ENCODE assay signal across 9 cellular contexts in the genomic region with DNA sequence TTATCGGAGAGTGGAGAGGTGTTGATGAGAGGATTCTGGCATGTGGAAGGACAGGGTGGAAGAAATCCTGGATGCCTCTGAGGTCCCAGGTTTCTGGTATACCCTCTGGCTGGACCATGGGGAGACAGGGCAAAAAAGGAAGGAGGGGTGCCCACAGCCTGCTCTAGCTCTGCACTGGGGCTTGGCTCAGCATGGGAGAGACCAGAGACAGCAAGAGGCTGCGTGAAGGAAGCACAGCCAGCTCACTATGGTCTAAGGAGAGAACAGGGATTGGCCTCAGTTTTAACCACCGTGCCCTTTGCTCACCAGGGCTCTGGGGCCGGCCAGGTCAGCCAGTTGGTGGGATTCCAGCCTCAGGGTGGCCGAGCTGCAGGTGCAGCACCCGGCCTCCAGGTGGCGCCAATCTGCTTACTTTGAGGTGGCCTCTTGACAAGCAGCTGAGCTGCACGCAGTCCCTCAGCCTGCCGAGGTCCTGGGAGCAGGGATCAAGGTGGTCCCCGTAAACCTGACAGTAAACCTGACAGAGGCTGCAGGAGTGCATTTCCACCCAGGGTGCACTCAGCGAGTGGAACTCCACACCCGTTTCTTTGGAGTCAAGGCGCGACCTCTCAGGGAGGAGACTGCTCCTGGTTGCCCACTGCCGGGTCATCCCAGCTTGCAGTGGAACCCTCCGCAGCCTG. TPM values are rescaled to one million over a fixed set of nuclear protein-coding genes. Genes with fewer than 3 reads are reported as not detected.
DNase-seq lines count a peak whose midpoint lies in the region; ATAC-seq and TF ChIP-seq lines count a peak whose summit lies in the region.
"Had no signal": no experiment of that assay in that cellular context is flagged by ENCODE, and none has a peak within 500 bp of the region (broad histone marks: within the 10 kb centered on the region; RNA-seq: fewer than 3 reads in every experiment).

No MANE protein-coding gene starts in this region.

- peaks cover 9% of the 10 kb centered on the region for H3K4me1 ChIP-seq in lower lobe of right lung

- ATAC-seq in HG02870 (IDR thresholded peaks at IDR 0.05; ENCODE audit: unreplicated experiment) (peak; percentile 55), lower lobe of right lung (peak; percentile 81 to 86), HG03469 (IDR thresholded peaks at IDR 0.05; ENCODE audit: unreplicated experiment) (no peak)

- intact Hi-C loops in lower lobe of right lung (cut with DNase I): no loop called here

- peak; percentile 74 for DNase-seq in EH (ENCODE audit: low read depth)
- peak; percentile 58 for DNase-seq in NCI-H460 (ENCODE audit: extremely low read depth, low read depth)
- DNase-seq in activated CD4-positive, alpha-beta T cell treated with anti-CD3 and anti-CD28 coated beads, Interleukin-2, amount 50 U/mL, for 24 hours (ENCODE audit: low read depth in 1 of 2, low spot score in 1 of 2): peak; percentile 53 to 57
- peak; percentile 47 for DNase-seq in dedifferentiated amniotic fluid mesenchymal stem cell (ENCODE audit: extremely low spot score)
- peak; percentile 88 for DNase-seq in lower lobe of right lung
- peak; percentile 44 for DNase-seq in stimulated activated CD8-positive, alpha-beta memory T cell treated with anti-CD3 and anti-CD28 coated beads, Interleukin-15, amount 100 ng/mL, for 1 hour (ENCODE audit: low read depth)

- TF ChIP-seq CTCF in lower lobe of right lung (IDR thresholded peaks at IDR 0.05): peak; percentile 95

- peaks cover 22% of the 10 kb centered on the region for H3K27me3 ChIP-seq in lower lobe of right lung (ENCODE audit: low read depth)

- no peaks in the 10 kb centered on the region for H3K9me3 ChIP-seq in lower lobe of right lung

- H3K4me3 ChIP-seq in lower lobe of right lung: peak overlapping the region; percentile 49

- H3K27ac ChIP-seq in lower lobe of right lung: no peak overlapping the region
- H3K27ac ChIP-seq: epithelial cell of prostate had no signal

- no peaks in the 10 kb centered on the region for H3K36me3 ChIP-seq in lower lobe of right lung

RNA-seq across cellular contexts. Expression of a gene that starts 25.0 kb away (rescaled TPM):
- total RNA-seq in NCI-H460 (2014; rRNA removed; shearing (Covaris generic)): 110 and 113 TPM in 2 replicates
- polyA plus RNA-seq in NCI-H460 (2014; cell fraction: nucleus; rRNA removed): 62.6 and 121 TPM in 2 replicates
- total RNA-seq in lower lobe of right lung: 65.4 TPM
